ENCODE assay signal across 7 cellular contexts in the genomic region with DNA sequence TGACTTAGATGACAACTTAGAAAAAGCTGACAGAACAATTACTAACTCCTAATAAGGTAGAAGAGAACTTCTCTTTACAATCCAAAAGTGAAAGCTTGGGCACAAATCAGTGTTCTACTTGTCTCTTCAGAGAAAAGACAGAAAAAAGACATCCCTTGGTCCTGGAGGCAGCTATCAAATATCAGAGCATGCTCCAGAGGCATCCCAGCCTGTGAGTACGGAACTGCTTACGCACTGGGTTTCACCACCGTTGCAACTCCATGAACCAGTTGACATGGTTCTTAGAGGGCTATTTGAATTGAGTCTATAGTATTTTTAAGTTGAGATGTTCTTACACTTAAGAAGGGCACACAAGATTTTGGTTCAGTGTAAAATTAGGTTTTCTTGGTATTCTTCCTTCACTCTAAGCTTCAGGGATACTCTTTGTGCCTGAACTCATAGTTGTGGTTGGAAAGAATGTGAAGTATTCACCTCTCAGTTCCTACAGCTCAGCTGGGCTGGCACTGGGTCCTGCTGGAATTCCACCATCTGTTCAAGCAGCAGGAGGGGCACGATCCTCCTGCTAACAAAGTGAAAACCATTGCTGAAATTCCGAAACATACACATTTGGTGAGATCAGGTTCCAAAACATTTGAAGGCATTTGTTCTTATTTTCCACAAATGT. TPM values are rescaled to one million over a fixed set of nuclear protein-coding genes. Genes with fewer than 3 reads are reported as not detected.
A peak's percentile ranks its signal among the peaks of the same experiment; 100 is the strongest.
DNase-seq lines count a peak whose midpoint lies in the region; ATAC-seq and TF ChIP-seq lines count a peak whose summit lies in the region.

No MANE protein-coding gene starts in this region.

- peaks cover 3% of the 10 kb centered on the region; the same call in 1 of the 2 replicates for H4K20me1 ChIP-seq in IMR-90 (ENCODE audit: insufficient read depth, low read length)

- in situ Hi-C loops in IMR-90 (cut with MboI; ENCODE audit: low sequenced_read_pairs) (loop anchor here (5.0 kb wide), 1 partner anchor 220 kb away; no protein-coding TSS in a partner anchor), transverse colon (cut with MboI; ENCODE audit: low pct_ligation_motif_present in 1 of 4, low pct_unique_long_range_greater_than_20kb in 1 of 4, low sequenced_read_pairs in 3 of 4) (no loop called here)

- peak overlapping the region; percentile 78 for H3K4me2 ChIP-seq in IMR-90 (ENCODE audit: low read depth, low read length)

- ATAC-seq in IMR-90 (ENCODE audit: low read depth) (peak; percentile 90), GM21423 (IDR thresholded peaks at IDR 0.05; ENCODE audit: unreplicated experiment) (no peak)

- H3K18ac ChIP-seq in IMR-90 (ENCODE audit: low read depth, low read length): peak overlapping the region; percentile 78

- TF ChIP-seq CTCF in IMR-90 (conservative IDR thresholded peaks at IDR 0.05; ENCODE audit: low read depth, low read length) (peak; percentile 18; the same call in 1 of the 2 replicates), transverse colon (IDR thresholded peaks at IDR 0.05) (no peak), WERI-Rb-1 (IDR thresholded peaks at IDR 0.05; ENCODE audit: low read depth, low read length) (no peak)

- peak; percentile 93 for DNase-seq in IMR-90
- DNase-seq in cerebellar cortex (ENCODE audit: low spot score): peak; percentile 90
- peak; percentile 47 for DNase-seq in left kidney (ENCODE audit: low read depth, low spot score)
- no peak for DNase-seq in transverse colon
- no peak for DNase-seq in WERI-Rb-1
- no peak for DNase-seq in inferior parietal cortex (ENCODE audit: extremely low spot score)

- CTCF ChIA-PET in IMR-90 (lab: Yijun Ruan, JAX): interaction anchor here (0.7 to 1.3 kb wide), 3 partner anchors 32 to 220 kb away, joined by 3 to 4 read pairs (median 4); no protein-coding TSS in a partner anchor

- TF ChIP-seq EP300 in transverse colon (IDR thresholded peaks at IDR 0.05; ENCODE audit: low read depth): no peak

- peak overlapping the region; percentile 90 for H3K23ac ChIP-seq in IMR-90 (ENCODE audit: low read depth, low read length)

- peaks cover 35 to 49% of the 10 kb centered on the region in 2 experiments for H3K79me1 ChIP-seq in IMR-90 (ENCODE audit: low read depth in 1 of 2, low read length in 2 of 2)

- H2BK120ac ChIP-seq in IMR-90 (ENCODE audit: low read depth, low read length): peak overlapping the region; percentile 92

- H3K9ac ChIP-seq in IMR-90 (ENCODE audit: low read depth, low read length): peak overlapping the region; percentile 34

- peak overlapping the region; percentile 72; the same call in 1 of the 2 replicates for H3K56ac ChIP-seq in IMR-90 (ENCODE audit: extremely low read depth, insufficient read depth, low read length)

- H3K4ac ChIP-seq in IMR-90 (ENCODE audit: low read depth, low read length): peak overlapping the region; percentile 97

- peak overlapping the region; percentile 78; the same call in 2 of the 3 replicates for H2BK15ac ChIP-seq in IMR-90 (ENCODE audit: low read depth, low read length)

- no CpG with 5 or more reads among the region's 5 CpGs for WGBS in IMR-90 (ENCODE audit: extremely low coverage in 2 of 2, insufficient read length in 1 of 2), 2 experiments
- WGBS in transverse colon (ENCODE audit: low coverage in 1 of 2), 2 donors: 54 to 70% methylated on average over 3 to 5 of the region's 5 CpGs

- TF ChIP-seq POLR2A in IMR-90 (IDR thresholded peaks at IDR 0.05; ENCODE audit: low read depth, low read length) (no peak), transverse colon (IDR thresholded peaks at IDR 0.05) (no peak)

- H2BK20ac ChIP-seq in IMR-90 (ENCODE audit: low read depth, low read length): peak overlapping the region; percentile 93

- H2AK9ac ChIP-seq in IMR-90 (replicated peaks; ENCODE audit: low read depth, low read length, poor library complexity): peak overlapping the region; percentile 59

- H3K27ac ChIP-seq in IMR-90 (ENCODE audit: insufficient read depth, low read length) (peak overlapping the region; percentile 93), transverse colon (peak overlapping the region; percentile 40 to 70 (median 58)), WERI-Rb-1 (no peak overlapping the region)

- peak overlapping the region; percentile 89 for H4K91ac ChIP-seq in IMR-90 (ENCODE audit: insufficient read depth, low read depth, low read length)

- peaks cover 16% of the 10 kb centered on the region; the same call in 1 of the 2 replicates for H3K9me1 ChIP-seq in IMR-90 (ENCODE audit: insufficient read depth, low read length)

- H3K14ac ChIP-seq in IMR-90 (replicated peaks; ENCODE audit: low read depth, low read length): peak overlapping the region; percentile 96

- no TSS peak for BruUV-seq in IMR-90 (replicated peaks; lab: Mats Ljungman, UMichigan)

- no peak for TF ChIP-seq RAD21 in IMR-90 (IDR thresholded peaks at IDR 0.05; ENCODE audit: low read length)

- intact Hi-C loops in IMR-90 (cut with micrococcal nuclease): loop anchor here (1.0 to 10.0 kb wide), 3 partner anchors 18 to 192 kb away; no protein-coding TSS in a partner anchor
- intact Hi-C loops in transverse colon (cut with DNase I; ENCODE audit: low total_unique reads): no loop called here

- H3K4me3 ChIP-seq in IMR-90 (ENCODE audit: insufficient read depth, low read depth, low read length) (no peak overlapping the region), transverse colon (no peak overlapping the region), WERI-Rb-1 (ENCODE audit: low read depth, low read length) (no peak overlapping the region)

- POLR2A ChIA-PET in IMR-90 (lab: Charles Lee; ENCODE audit: unreplicated experiment): no interaction called here

- H4K8ac ChIP-seq in IMR-90 (ENCODE audit: low read depth in 2 of 2, low read length in 2 of 2): peak overlapping the region; percentile 4 to 92; a peak in 3 of 4 replicates

- H3K27me3 ChIP-seq in IMR-90 (ENCODE audit: control insufficient read depth, insufficient read depth, low read length) (no peaks in the 10 kb centered on the region), transverse colon (no peaks in the 10 kb centered on the region), WERI-Rb-1 (ENCODE audit: insufficient read depth, low read depth, severe bottlenecking) (no peaks in the 10 kb centered on the region)

- H3K36me3 ChIP-seq in IMR-90 (ENCODE audit: control insufficient read depth, insufficient read depth, low read length): peaks cover 32% of the 10 kb centered on the region
- H3K36me3 ChIP-seq in transverse colon: peaks cover 0 to 23% (median 5%) of the 10 kb centered on the region in 4 donors
- peaks cover 83% of the 10 kb centered on the region for H3K36me3 ChIP-seq in WERI-Rb-1

- peak overlapping the region; percentile 88 for H2AK5ac ChIP-seq in IMR-90 (ENCODE audit: low read depth, low read length)

- H4K5ac ChIP-seq in IMR-90 (ENCODE audit: low read depth, low read length): peak overlapping the region; percentile 42

- dilution Hi-C loops in IMR-90 (cut with HindIII; ENCODE audit: low sequenced_read_pairs, unreplicated experiment): no loop called here

- H2BK5ac ChIP-seq in IMR-90 (ENCODE audit: low read depth, low read length, poor library complexity, severe bottlenecking): peak overlapping the region; percentile 91

- no peaks in the 10 kb centered on the region for H3K9me3 ChIP-seq in IMR-90 (ENCODE audit: control insufficient read depth, insufficient read depth, low read length)
- no peaks in the 10 kb centered on the region for H3K9me3 ChIP-seq in transverse colon
- no peaks in the 10 kb centered on the region for H3K9me3 ChIP-seq in WERI-Rb-1 (ENCODE audit: severe bottlenecking)

- no peak overlapping the region for H2AFZ ChIP-seq in IMR-90 (replicated peaks; ENCODE audit: low read length, poor library complexity)

- peaks cover 20% of the 10 kb centered on the region for H3K4me1 ChIP-seq in IMR-90 (ENCODE audit: control insufficient read depth, insufficient read depth, low read length)
- peaks cover 8 to 29% (median 19%) of the 10 kb centered on the region in 4 donors for H3K4me1 ChIP-seq in transverse colon

TF ChIP-seq in IMR-90, 13 proteins besides CTCF, POLR2A, EP300 and RAD21:
- peak; percentile 56; the same call in 1 of the 2 replicates for TF ChIP-seq MAZ (IDR thresholded peaks at IDR 0.05; ENCODE audit: borderline replicate concordance, low read depth, low read length)
- TF ChIP-seq CHD1 (IDR thresholded peaks at IDR 0.05; ENCODE audit: low read depth, low read length): no peak
- 0 out of 2 replicates have a peak, but pooled peaks have one; percentile 8 for TF ChIP-seq SMC3 (IDR thresholded peaks at IDR 0.05; ENCODE audit: low read depth, low read length)
- peak; percentile 38; the same call in 1 of the 2 replicates for TF ChIP-seq BHLHE40 (IDR thresholded peaks at IDR 0.05; ENCODE audit: low read depth, low read length)
- TF ChIP-seq RCOR1 (IDR thresholded peaks at IDR 0.05; ENCODE audit: insufficient replicate concordance, low read length): no peak

RNA-seq across cellular contexts. Expression of a gene that starts 6.3 kb away (rescaled TPM):
- total RNA-seq in IMR-90 (2012; rRNA removed): 27.8 and 33.9 TPM in 2 replicates
- polyA plus RNA-seq in IMR-90 (2012; rRNA removed): 30.6 and 36.0 TPM in 2 replicates
- polyA plus RNA-seq in IMR-90 (2012; cell fraction: cytosol; rRNA removed): 41.0 and 45.6 TPM in 2 replicates
- polyA plus RNA-seq in IMR-90 (2012; cell fraction: nucleus; rRNA removed; ENCODE audit: low replicate concordance): 18.1 and 30.7 TPM in 2 replicates
- 10 to 100 TPM in 2 of 4 donors, 1 to 10 TPM in 2; 5.2 to 21.2 (median 11.0) TPM for total RNA-seq in transverse colon

RNA-seq across cellular contexts. Expression of a gene that starts 15.5 kb away (rescaled TPM):
- total RNA-seq in IMR-90 (2012; rRNA removed) (not detected in 2 replicates), transverse colon (not detected)
- not detected in 2 replicates for polyA plus RNA-seq in IMR-90 (2012; rRNA removed)
- polyA plus RNA-seq in IMR-90 (2012; cell fraction: cytosol; rRNA removed): not detected in 2 replicates
- not detected in 2 replicates for polyA plus RNA-seq in IMR-90 (2012; cell fraction: nucleus; rRNA removed; ENCODE audit: low replicate concordance)

RNA-seq across cellular contexts. Expression of a gene that starts 25.5 kb away (rescaled TPM):
- total RNA-seq in IMR-90 (2012; rRNA removed) (not detected in 2 replicates), transverse colon (not detected)
- not detected in 2 replicates for polyA plus RNA-seq in IMR-90 (2012; rRNA removed)
- not detected in 2 replicates for polyA plus RNA-seq in IMR-90 (2012; cell fraction: cytosol; rRNA removed)
- polyA plus RNA-seq in IMR-90 (2012; cell fraction: nucleus; rRNA removed; ENCODE audit: low replicate concordance): not detected in 2 replicates

RNA-seq across cellular contexts. Expression of a gene that starts 47.0 kb away (rescaled TPM):
- 25.6 and 40.0 TPM in 2 replicates for total RNA-seq in IMR-90 (2012; rRNA removed)
- 20.3 and 24.6 TPM in 2 replicates for polyA plus RNA-seq in IMR-90 (2012; rRNA removed)
- polyA plus RNA-seq in IMR-90 (2012; cell fraction: cytosol; rRNA removed): 9.2 and 10.0 TPM in 2 replicates
- 2.2 and 8.8 TPM in 2 replicates for polyA plus RNA-seq in IMR-90 (2012; cell fraction: nucleus; rRNA removed; ENCODE audit: low replicate concordance)
- total RNA-seq in transverse colon: 10 to 100 TPM; 20.5 to 93.9 (median 58.5) TPM

Comparison
In these comparisons a context has a peak if more than half of its experiments do, and no peak if none do; other contexts are left out.
1. DNase-seq: peak in IMR-90 (single experiment), cerebellar cortex (single experiment) and left kidney (single experiment); none in transverse colon (single experiment), WERI-Rb-1 (single experiment) and inferior parietal cortex (single experiment).